7 cellular contexts compared by ENCODE assay signal in genomic region chr2:61855178-61855523, GRCh38. TPM values are rescaled to one million over a fixed set of nuclear protein-coding genes. Genes with fewer than 3 reads are reported as not detected.
DNase-seq lines count a peak whose midpoint lies in the region; ATAC-seq and TF ChIP-seq lines count a peak whose summit lies in the region.

No MANE protein-coding gene starts in this region.

- H3K27ac Mint-ChIP-seq in memory B cell: peak overlapping the region; percentile 95

- no peaks in the 10 kb centered on the region for H3K9me3 Mint-ChIP-seq in memory B cell

- H3K9me3 ChIP-seq in uterus: no peaks in the 10 kb centered on the region

- no peaks in the 10 kb centered on the region for H3K27me3 Mint-ChIP-seq in memory B cell

- no peak for TF ChIP-seq CTCF in uterus (IDR thresholded peaks at IDR 0.05)

- intact Hi-C loops in uterus (cut with DNase I; ENCODE audit: low total_unique reads): no loop called here

- no peaks in the 10 kb centered on the region for H3K36me3 Mint-ChIP-seq in memory B cell

- TF ChIP-seq POLR2A in uterus (IDR thresholded peaks at IDR 0.05): no peak

- no peaks in the 10 kb centered on the region for H3K4me1 ChIP-seq in uterus

- H3K4me1 Mint-ChIP-seq in memory B cell: peaks cover 7% of the 10 kb centered on the region

- peak overlapping the region; percentile 94 for H3K27ac ChIP-seq in caudate nucleus (ENCODE audit: low read depth, low read length)
- peak overlapping the region; percentile 89 to 95 for H3K27ac ChIP-seq in uterus

- ATAC-seq in memory B cell (ENCODE audit: low read depth) (no peak), GM21825 (IDR thresholded peaks at IDR 0.05; ENCODE audit: unreplicated experiment) (no peak), GM19467 (IDR thresholded peaks at IDR 0.05; ENCODE audit: unreplicated experiment) (no peak)

- H3K4me3 ChIP-seq in uterus: peak overlapping the region; percentile 84 to 90

- peak overlapping the region; percentile 100 for H3K4me3 Mint-ChIP-seq in memory B cell

- no peaks in the 10 kb centered on the region for H3K27me3 ChIP-seq in uterus

- in situ Hi-C loops in G401 (cut with HindIII; ENCODE audit: low sequenced_read_pairs): no loop called here

- DNase-seq in G401 (ENCODE audit: low spot score) (peak; percentile 69), NCI-H2081 (lab: John Stamatoyannopoulos, UW) (peak; percentile 71 to 81), caudate nucleus (lab: John Stamatoyannopoulos, UW) (peak in 30 of 61 donors; percentile 3 to 79 (median 50)), memory B cell (ENCODE audit: low spot score in 2 of 2) (no peak), uterus (peak in 1 of 2 donors; percentile 20)

- H3K36me3 ChIP-seq in uterus: no peaks in the 10 kb centered on the region

RNA-seq across cellular contexts. Expression of gene FAM161A, which starts 1.3 kb away (rescaled TPM):
- 8.6 and 11.2 TPM in 2 replicates for total RNA-seq in G401 (2014; rRNA removed; shearing (Covaris generic))
- total RNA-seq in uterus: 10 to 100 TPM in 2 of 4 donors, 1 to 10 TPM in 1, under 1 TPM in 1; 0.88 to 69.7 (median 12.5) TPM

RNA-seq across cellular contexts. Expression of gene CCT4, which starts 33.3 kb away (rescaled TPM):
- total RNA-seq in G401 (2014; rRNA removed; shearing (Covaris generic)): 359 and 412 TPM in 2 replicates
- total RNA-seq in uterus: 100 to 1,000 TPM in 2 of 4 donors, 10 to 100 TPM in 2; 88.4 to 151 (median 120) TPM

RNA-seq across cellular contexts. Expression of gene COMMD1, which starts 50.3 kb away (rescaled TPM):
- 56.9 and 57.2 TPM in 2 replicates for total RNA-seq in G401 (2014; rRNA removed; shearing (Covaris generic))
- 10 to 100 TPM in 3 of 4 donors, 1 to 10 TPM in 1; 8.5 to 80.7 (median 48.2) TPM for total RNA-seq in uterus

Comparison
In these comparisons a context has a peak if more than half of its experiments do, and no peak if none do; other contexts are left out.
1. DNase-seq: peak in G401 (single experiment) and NCI-H2081 (2 of 2); none in memory B cell (0 of 2).